ENCODE assay signal across 21 cellular contexts in genomic region chr2:55876425-55877084, GRCh38. TPM values are rescaled to one million over a fixed set of nuclear protein-coding genes. Genes with fewer than 3 reads are reported as not detected.
"Had no signal": no experiment of that assay in that cellular context is flagged by ENCODE, and none has a peak within 500 bp of the region (broad histone marks: within the 10 kb centered on the region; RNA-seq: fewer than 3 reads in every experiment).

No MANE protein-coding gene starts in this region.

- ATAC-seq: body of pancreas; esophagus mucosa; foreskin keratinocyte; natural killer cell treated with Interleukin-12 subunit alpha and Interleukin-12 subunit beta and Interleukin-15 and Interleukin-18, amount 100 ng/mL, for 72 hours; T-cell had no signal

- H3K4me1 ChIP-seq: body of pancreas, colonic mucosa, foreskin keratinocyte, prostate gland had no signal

- H3K36me3 ChIP-seq: colonic mucosa, prostate gland, right lobe of liver had no signal

- H3K9me3 ChIP-seq: body of pancreas, colonic mucosa, prostate gland, right lobe of liver, tibial artery had no signal

- H3K27me3 ChIP-seq: body of pancreas, colonic mucosa, foreskin keratinocyte, right lobe of liver, tibial artery had no signal

- FAIRE-seq: endometrium had no signal

- DNase-seq: activated CD4-positive, alpha-beta T cell treated with anti-CD3 and anti-CD28 coated beads for 1 hour; activated CD4-positive, alpha-beta T cell treated with anti-CD3 and anti-CD28 coated beads, Interleukin-2, amount 50 U/mL, for 4 hours; activated naive CD4-positive, alpha-beta T cell treated with anti-CD3 and anti-CD28 coated beads for 36 hours; activated T-cell treated with anti-CD3 and anti-CD28 coated beads for 4 hours; body of pancreas; central memory CD4-positive, alpha-beta T cell; colonic mucosa; foreskin keratinocyte; mesendoderm; nucleus accumbens; right lobe of liver; stimulated activated CD4-positive, alpha-beta T cell treated with anti-CD3 and anti-CD28 coated beads, Interleukin-12 subunit alpha, Interleukin-12 subunit beta, amount 100 ng/mL, for 4 hours; stimulated activated CD4-positive, alpha-beta T cell treated with anti-CD3 and anti-CD28 coated beads, Interleukin-2, amount 100 ng/mL, for 24 hours; T-cell; T1000; tibial artery had no signal

- H3K27ac ChIP-seq: body of pancreas, colonic mucosa, foreskin keratinocyte, prostate gland, VCaP had no signal

- H3K4me3 ChIP-seq: body of pancreas, colonic mucosa, prostate gland, right lobe of liver, tibial artery had no signal

RNA-seq across cellular contexts. Expression of gene EFEMP1, which starts 47.0 kb away (rescaled TPM):
- total RNA-seq: activated naive CD4-positive, alpha-beta T cell treated with anti-CD3 and anti-CD28 coated beads for 36 hours; natural killer cell treated with Interleukin-12 subunit alpha and Interleukin-12 subunit beta and Interleukin-15 and Interleukin-18, amount 100 ng/mL, for 72 hours had no signal
